Comparison of ENCODE assay signal across 21 cellular contexts in genomic region chr18:75072672-75073371, GRCh38.
DNase-seq lines count a peak whose midpoint lies in the region; ATAC-seq, FAIRE-seq and TF ChIP-seq lines count a peak whose summit lies in the region.
"Had no signal": no experiment of that assay in that cellular context is flagged by ENCODE, and none has a peak within 500 bp of the region (broad histone marks: within the 10 kb centered on the region; RNA-seq: fewer than 3 reads in every experiment).

No MANE protein-coding gene starts in this region.

- DNase-seq in activated naive CD4-positive, alpha-beta T cell treated with anti-CD3 and anti-CD28 coated beads, Interleukin-2, amount 10 ng/mL, durations not matched to agents 7 days and 5 days = no peak
- no peak for DNase-seq in activated naive CD4-positive, alpha-beta T cell treated with anti-CD3 and anti-CD28 coated beads for 36 hours
- no peak for DNase-seq in HFFc6
- peak; percentile 61 for DNase-seq in kidney
- DNase-seq in stimulated activated naive B cell treated with anti-CD40 and anti-IgM and Interleukin-4, amounts not matched to agents 10 μg/mL and 1 μg/mL and 100 μg/mL, for 72 hours = no peak
- no peak for DNase-seq in immature natural killer cell
- DNase-seq in activated T-cell treated with anti-CD3 and anti-CD28 coated beads, Interleukin-2, amount 50 U/mL, for 24 hours = no peak
- DNase-seq: DMS79, IMR-90, Karpas-422, MG63, NCI-H1092 treated with DMSO at 0.1 percent for 48 hours, NCI-H2081 treated with DMSO at 0.1 percent for 48 hours, NCI-H510A treated with DMSO at 0.1 percent for 48 hours, NCI-H82, PC-3 had no signal

- no peak for ATAC-seq in stimulated activated naive B cell treated with anti-CD40 and anti-IgM and Interleukin-4, amounts not matched to agents 10 μg/mL and 1 μg/mL and 100 μg/mL, for 72 hours (replicated peaks)
- no peak for ATAC-seq in HG03565 (IDR thresholded peaks at IDR 0.05; ENCODE audit: unreplicated experiment)
- ATAC-seq: A549, GM12878, PC-3 had no signal

- H3K9me3 Mint-ChIP-seq in activated naive CD4-positive, alpha-beta T cell treated with anti-CD3 and anti-CD28 coated beads, Interleukin-2, amount 10 ng/mL, durations not matched to agents 7 days and 5 days = peaks cover 30% of the 10 kb centered on the region
- peaks cover 17% of the 10 kb centered on the region for H3K9me3 Mint-ChIP-seq in activated naive CD4-positive, alpha-beta T cell treated with anti-CD3 and anti-CD28 coated beads for 36 hours
- H3K9me3 Mint-ChIP-seq in HFFc6 (peaks cover 12% of the 10 kb centered on the region), immature natural killer cell (peaks cover 6 to 34% (median 13%) of the 10 kb centered on the region in 6 donors)
- peaks cover 18 to 22% of the 10 kb centered on the region in 2 donors for H3K9me3 Mint-ChIP-seq in stimulated activated naive B cell treated with anti-CD40 and anti-IgM and Interleukin-4, amounts not matched to agents 10 μg/mL and 1 μg/mL and 100 μg/mL, for 72 hours
- H3K9me3 Mint-ChIP-seq in activated T-cell treated with anti-CD3 and anti-CD28 coated beads, Interleukin-2, amount 50 U/mL, for 24 hours = peaks cover 25% of the 10 kb centered on the region

- no peak for FAIRE-seq in kidney (lab: Jason Lieb, UNC)
- FAIRE-seq: A549, G401.6, GM12878 had no signal

- no peak overlapping the region for H3K4me3 ChIP-seq in kidney (ENCODE audit: low read length in 2 of 2)
- H3K4me3 ChIP-seq: A549, GM12878, HAP-1, MG63 had no signal

- H3K27ac ChIP-seq in kidney (ENCODE audit: low read depth in 2 of 2, low read length in 2 of 2) = no peak overlapping the region
- H3K27ac ChIP-seq: A549 had no signal

- no peak overlapping the region for H3K4me3 Mint-ChIP-seq in activated naive CD4-positive, alpha-beta T cell treated with anti-CD3 and anti-CD28 coated beads, Interleukin-2, amount 10 ng/mL, durations not matched to agents 7 days and 5 days
- no peak overlapping the region for H3K4me3 Mint-ChIP-seq in activated naive CD4-positive, alpha-beta T cell treated with anti-CD3 and anti-CD28 coated beads for 36 hours
- H3K4me3 Mint-ChIP-seq in HFFc6 = no peak overlapping the region
- H3K4me3 Mint-ChIP-seq in stimulated activated naive B cell treated with anti-CD40 and anti-IgM and Interleukin-4, amounts not matched to agents 10 μg/mL and 1 μg/mL and 100 μg/mL, for 72 hours = no peak overlapping the region
- H3K4me3 Mint-ChIP-seq in immature natural killer cell = no peak overlapping the region
- no peak overlapping the region for H3K4me3 Mint-ChIP-seq in activated T-cell treated with anti-CD3 and anti-CD28 coated beads, Interleukin-2, amount 50 U/mL, for 24 hours

- intact Hi-C loops in activated naive CD4-positive, alpha-beta T cell treated with anti-CD3 and anti-CD28 coated beads for 36 hours (cut with micrococcal nuclease) = loop anchor here (5.0 to 10.0 kb wide), 3 partner anchors 781 to 1419 kb away; partner anchors contain the start of gene CYB5A
- intact Hi-C loops in kidney (cut with DNase I) = no loop called here

- H3K4me1 Mint-ChIP-seq in activated naive CD4-positive, alpha-beta T cell treated with anti-CD3 and anti-CD28 coated beads, Interleukin-2, amount 10 ng/mL, durations not matched to agents 7 days and 5 days = peaks cover 32% of the 10 kb centered on the region
- H3K4me1 Mint-ChIP-seq in activated naive CD4-positive, alpha-beta T cell treated with anti-CD3 and anti-CD28 coated beads for 36 hours (ENCODE audit: low read depth) = peaks cover 31% of the 10 kb centered on the region
- H3K4me1 Mint-ChIP-seq in HFFc6 (ENCODE audit: low read depth) = peaks cover 22% of the 10 kb centered on the region
- peaks cover 20 to 28% of the 10 kb centered on the region in 2 donors for H3K4me1 Mint-ChIP-seq in stimulated activated naive B cell treated with anti-CD40 and anti-IgM and Interleukin-4, amounts not matched to agents 10 μg/mL and 1 μg/mL and 100 μg/mL, for 72 hours
- peaks cover 35 to 41% of the 10 kb centered on the region in 2 donors for H3K4me1 Mint-ChIP-seq in immature natural killer cell
- peaks cover 40% of the 10 kb centered on the region for H3K4me1 Mint-ChIP-seq in activated T-cell treated with anti-CD3 and anti-CD28 coated beads, Interleukin-2, amount 50 U/mL, for 24 hours (ENCODE audit: low read depth)

- TF ChIP-seq CTCF in HFFc6 (IDR thresholded peaks at IDR 0.05) (0 out of 2 replicates have a peak, but pooled peaks have one; percentile 10), kidney (IDR thresholded peaks at IDR 0.05; ENCODE audit: borderline replicate concordance, extremely low read depth, insufficient read depth) (no peak)

- no peaks in the 10 kb centered on the region for H3K4me1 ChIP-seq in kidney (ENCODE audit: control insufficient read depth in 1 of 2, insufficient read depth in 1 of 2, low read depth in 1 of 2, low read length in 2 of 2)
- H3K4me1 ChIP-seq: HAP-1 had no signal

- CTCF ChIA-PET in activated naive CD4-positive, alpha-beta T cell treated with anti-CD3 and anti-CD28 coated beads, Interleukin-2, amount 10 ng/mL, durations not matched to agents 7 days and 5 days (lab: Charles Lee) = interaction anchor here (0.7 kb wide), 1 partner anchor 98 kb away, joined by 3 read pairs; no protein-coding TSS in a partner anchor
- CTCF ChIA-PET in activated naive CD4-positive, alpha-beta T cell treated with anti-CD3 and anti-CD28 coated beads for 36 hours (lab: Charles Lee) = interaction anchor here (0.5 kb wide), 1 partner anchor 116 kb away, joined by 3 read pairs; no protein-coding TSS in a partner anchor

- no peaks in the 10 kb centered on the region for H3K27me3 Mint-ChIP-seq in activated naive CD4-positive, alpha-beta T cell treated with anti-CD3 and anti-CD28 coated beads, Interleukin-2, amount 10 ng/mL, durations not matched to agents 7 days and 5 days
- H3K27me3 Mint-ChIP-seq in activated naive CD4-positive, alpha-beta T cell treated with anti-CD3 and anti-CD28 coated beads for 36 hours (ENCODE audit: low read depth) = no peaks in the 10 kb centered on the region
- H3K27me3 Mint-ChIP-seq in HFFc6 (ENCODE audit: insufficient read depth) = no peaks in the 10 kb centered on the region; the same call in none of the 2 replicates
- H3K27me3 Mint-ChIP-seq in stimulated activated naive B cell treated with anti-CD40 and anti-IgM and Interleukin-4, amounts not matched to agents 10 μg/mL and 1 μg/mL and 100 μg/mL, for 72 hours = peaks cover 0 to 5% of the 10 kb centered on the region in 2 donors
- H3K27me3 Mint-ChIP-seq in immature natural killer cell (ENCODE audit: low read depth in 3 of 3) = peaks cover 0 to 3% (median 1%) of the 10 kb centered on the region in 3 donors
- no peaks in the 10 kb centered on the region for H3K27me3 Mint-ChIP-seq in activated T-cell treated with anti-CD3 and anti-CD28 coated beads, Interleukin-2, amount 50 U/mL, for 24 hours

- H3K27ac Mint-ChIP-seq in activated naive CD4-positive, alpha-beta T cell treated with anti-CD3 and anti-CD28 coated beads, Interleukin-2, amount 10 ng/mL, durations not matched to agents 7 days and 5 days = peak overlapping the region; percentile 42
- H3K27ac Mint-ChIP-seq in activated naive CD4-positive, alpha-beta T cell treated with anti-CD3 and anti-CD28 coated beads for 36 hours = no peak overlapping the region
- no peak overlapping the region for H3K27ac Mint-ChIP-seq in HFFc6
- peak overlapping the region; percentile 14 for H3K27ac Mint-ChIP-seq in stimulated activated naive B cell treated with anti-CD40 and anti-IgM and Interleukin-4, amounts not matched to agents 10 μg/mL and 1 μg/mL and 100 μg/mL, for 72 hours
- H3K27ac Mint-ChIP-seq in immature natural killer cell = no peak overlapping the region
- no peak overlapping the region for H3K27ac Mint-ChIP-seq in activated T-cell treated with anti-CD3 and anti-CD28 coated beads, Interleukin-2, amount 50 U/mL, for 24 hours

- H3K9me3 ChIP-seq in kidney (ENCODE audit: control insufficient read depth in 1 of 2, low read length in 2 of 2) = peaks cover under 1 to 1% of the 10 kb centered on the region in 2 donors
- H3K9me3 ChIP-seq: A549, HAP-1 had no signal

- peaks cover 24% of the 10 kb centered on the region for H3K36me3 Mint-ChIP-seq in activated naive CD4-positive, alpha-beta T cell treated with anti-CD3 and anti-CD28 coated beads, Interleukin-2, amount 10 ng/mL, durations not matched to agents 7 days and 5 days
- H3K36me3 Mint-ChIP-seq in activated naive CD4-positive, alpha-beta T cell treated with anti-CD3 and anti-CD28 coated beads for 36 hours (ENCODE audit: low read depth) = peaks cover 12% of the 10 kb centered on the region
- peaks cover 5% of the 10 kb centered on the region; the same call in 1 of the 2 replicates for H3K36me3 Mint-ChIP-seq in HFFc6 (ENCODE audit: low read depth)
- peaks cover 15 to 24% of the 10 kb centered on the region in 2 donors for H3K36me3 Mint-ChIP-seq in stimulated activated naive B cell treated with anti-CD40 and anti-IgM and Interleukin-4, amounts not matched to agents 10 μg/mL and 1 μg/mL and 100 μg/mL, for 72 hours
- H3K36me3 Mint-ChIP-seq in immature natural killer cell = peaks cover 17 to 29% (median 21%) of the 10 kb centered on the region in 3 donors
- H3K36me3 Mint-ChIP-seq in activated T-cell treated with anti-CD3 and anti-CD28 coated beads, Interleukin-2, amount 50 U/mL, for 24 hours (ENCODE audit: low read depth) = peaks cover 9% of the 10 kb centered on the region

- no peak overlapping the region for H3K9ac ChIP-seq in kidney (ENCODE audit: low read length in 2 of 2)

- no peaks in the 10 kb centered on the region for H3K36me3 ChIP-seq in kidney (ENCODE audit: control insufficient read depth in 1 of 2, insufficient read depth in 2 of 2, low read length in 2 of 2)
- H3K36me3 ChIP-seq: HAP-1, MG63 had no signal

Comparison
In these comparisons a context has a peak if more than half of its experiments do, and no peak if none do; other contexts are left out.
1. H3K27ac Mint-ChIP-seq: peak in activated naive CD4-positive, alpha-beta T cell treated with anti-CD3 and anti-CD28 coated beads, Interleukin-2, amount 10 ng/mL, durations not matched to agents 7 days and 5 days (single experiment) and stimulated activated naive B cell treated with anti-CD40 and anti-IgM and Interleukin-4, amounts not matched to agents 10 μg/mL and 1 μg/mL and 100 μg/mL, for 72 hours (single experiment); none in activated naive CD4-positive, alpha-beta T cell treated with anti-CD3 and anti-CD28 coated beads for 36 hours (single experiment), HFFc6 (single experiment), immature natural killer cell (0 of 6) and activated T-cell treated with anti-CD3 and anti-CD28 coated beads, Interleukin-2, amount 50 U/mL, for 24 hours (single experiment).